Comparison of ENCODE assay signal across 8 cellular contexts in genomic region chr4:82891728-82892466, GRCh38. TPM values are rescaled to one million over a fixed set of nuclear protein-coding genes. Genes with fewer than 3 reads are reported as not detected.
DNase-seq lines count a peak whose midpoint lies in the region; ATAC-seq, FAIRE-seq and TF ChIP-seq lines count a peak whose summit lies in the region.

No MANE protein-coding gene starts in this region.

- H3K36me3 Mint-ChIP-seq in activated naive CD8-positive, alpha-beta T cell treated with anti-CD3 and anti-CD28 coated beads for 36 hours: peaks cover 20% of the 10 kb centered on the region

- no peak for TF ChIP-seq POLR2A in testis (IDR thresholded peaks at IDR 0.05)

- peak overlapping the region; percentile 99 for H3K9ac ChIP-seq in keratinocyte (ENCODE audit: control insufficient read depth, extremely low read depth, insufficient read depth, low read length)

- H3K4me3 Mint-ChIP-seq in activated naive CD8-positive, alpha-beta T cell treated with anti-CD3 and anti-CD28 coated beads for 36 hours: peak overlapping the region; percentile 87

- peak overlapping the region; percentile 91 for H3K27ac ChIP-seq in keratinocyte (ENCODE audit: control insufficient read depth, insufficient read depth, low read length)
- peak overlapping the region; percentile 86 to 95 for H3K27ac ChIP-seq in testis

- no peaks in the 10 kb centered on the region for H3K9me3 Mint-ChIP-seq in activated naive CD8-positive, alpha-beta T cell treated with anti-CD3 and anti-CD28 coated beads for 36 hours

- H3K36me3 ChIP-seq in keratinocyte (ENCODE audit: control insufficient read depth in 2 of 2, extremely low read depth in 1 of 2, insufficient read depth in 2 of 2, low read length in 2 of 2): peaks cover 15 to 22% of the 10 kb centered on the region in 2 experiments
- H3K36me3 ChIP-seq in testis (ENCODE audit: low read depth, missing control alignments): no peaks in the 10 kb centered on the region

- H3K4me1 ChIP-seq in keratinocyte (ENCODE audit: control insufficient read depth, extremely low read depth, insufficient read depth, low read length) (peaks cover 38% of the 10 kb centered on the region), testis (peaks cover 11% of the 10 kb centered on the region)

- no peaks in the 10 kb centered on the region for H3K9me1 ChIP-seq in keratinocyte (ENCODE audit: control insufficient read depth, extremely low read depth, insufficient read depth, low read length)

- peak; percentile 3 for ATAC-seq in HG03064 (IDR thresholded peaks at IDR 0.05; ENCODE audit: low read depth, unreplicated experiment)

- no peak for FAIRE-seq in keratinocyte (lab: Jason Lieb, UNC)
- no peak for FAIRE-seq in HTR-8/SVneo (lab: Jason Lieb, UNC)

- DNase-seq in DMS 273 treated with DMSO at 0.1 percent for 48 hours (lab: John Stamatoyannopoulos, UW) (peak; percentile 28), keratinocyte (ENCODE audit: low read depth, low spot score) (no peak), testis (no peak), NCI-H1105 treated with DMSO at 0.1 percent for 48 hours (lab: John Stamatoyannopoulos, UW) (no peak), SIG-M5 treated with dmso at 0.1 percent for 504 hours (lab: John Stamatoyannopoulos, UW; ENCODE audit: unreplicated experiment) (no peak), HTR-8/SVneo (ENCODE audit: insufficient read length, low spot score) (no peak)
- DNase-seq in activated naive CD8-positive, alpha-beta T cell treated with anti-CD3 and anti-CD28 coated beads for 36 hours: no peak

- dilution Hi-C loops in keratinocyte (cut with MboI; ENCODE audit: extremely low pct_ligation_motif_present, low sequenced_read_pairs): no loop called here

- peaks cover 50% of the 10 kb centered on the region for H3K4me1 Mint-ChIP-seq in activated naive CD8-positive, alpha-beta T cell treated with anti-CD3 and anti-CD28 coated beads for 36 hours

- H3K4me3 ChIP-seq in keratinocyte (ENCODE audit: control insufficient read depth in 2 of 3, extremely low read depth in 1 of 3, insufficient read depth in 2 of 3, low read depth in 1 of 3, low read length in 3 of 3) (peak overlapping the region; percentile 65 to 89 (median 71)), testis (peak overlapping the region; percentile 79 to 90)

- peak overlapping the region; percentile 91 for H3K4me2 ChIP-seq in keratinocyte (ENCODE audit: control insufficient read depth, extremely low read depth, insufficient read depth, low read depth, low read length)

- no peaks in the 10 kb centered on the region for H4K20me1 ChIP-seq in keratinocyte (ENCODE audit: control insufficient read depth, extremely low read depth, insufficient read depth, low read length)

- H2AFZ ChIP-seq in keratinocyte (ENCODE audit: control insufficient read depth, low read length): peak overlapping the region; percentile 53

- peak overlapping the region; percentile 93 for H3K27ac Mint-ChIP-seq in activated naive CD8-positive, alpha-beta T cell treated with anti-CD3 and anti-CD28 coated beads for 36 hours

- H3K79me2 ChIP-seq in keratinocyte (ENCODE audit: control insufficient read depth, insufficient read depth, low read length): peaks cover 70% of the 10 kb centered on the region

- TF ChIP-seq CTCF in keratinocyte (optimal IDR thresholded peaks at IDR 0.05 in 1 of 3, IDR thresholded peaks at IDR 0.05 in 1 of 3, conservative IDR thresholded peaks at IDR 0.05 in 1 of 3; ENCODE audit: extremely low read depth in 1 of 3, insufficient read depth in 2 of 3, low read length in 3 of 3): no peak
- TF ChIP-seq CTCF in testis (IDR thresholded peaks at IDR 0.05): no peak

- 12 to 27% methylated on average over 7 of the region's 7 CpGs for WGBS in testis, 2 donors

- no peaks in the 10 kb centered on the region for H3K9me3 ChIP-seq in keratinocyte (ENCODE audit: control insufficient read depth, low read depth, low read length)
- H3K9me3 ChIP-seq in testis: no peaks in the 10 kb centered on the region

- H3K27me3 ChIP-seq in keratinocyte (ENCODE audit: control insufficient read depth, extremely low read depth, insufficient read depth, low read length) (no peaks in the 10 kb centered on the region), testis (no peaks in the 10 kb centered on the region)

- H3K27me3 Mint-ChIP-seq in activated naive CD8-positive, alpha-beta T cell treated with anti-CD3 and anti-CD28 coated beads for 36 hours: no peaks in the 10 kb centered on the region

- intact Hi-C loops in testis (cut with DNase I; ENCODE audit: low total_unique reads): loop anchor here (10.0 kb wide), 1 partner anchor 143 kb away; the partner anchor contains the start of gene COPS4

RNA-seq across cellular contexts. Expression of gene SEC31A, which starts 0.9 kb away (rescaled TPM):
- 10 to 100 TPM; 78.8 to 88.3 TPM for total RNA-seq in activated naive CD8-positive, alpha-beta T cell treated with anti-CD3 and anti-CD28 coated beads for 36 hours
- 177 to 192 TPM (median 178 TPM) in 3 replicates for polyA plus RNA-seq in keratinocyte
- polyA plus RNA-seq in keratinocyte (2011; ENCODE audit: low read depth): 62.8 TPM
- 110 and 188 TPM in 2 replicates for polyA plus RNA-seq in keratinocyte (2011; cell fraction: cytosol; rRNA removed)
- polyA plus RNA-seq in keratinocyte (2011; cell fraction: nucleus; rRNA removed): 236 and 255 TPM in 2 replicates
- polyA plus RNA-seq in keratinocyte (2012; ENCODE audit: low replicate concordance): 85.3 and 141 TPM in 2 replicates
- 89.4 to 250 TPM (median 217 TPM) in 3 replicates for polyA minus RNA-seq in keratinocyte
- 117 TPM for polyA minus RNA-seq in keratinocyte (2011; cell fraction: cytosol; rRNA and poly(A)+ RNA removed)
- polyA minus RNA-seq in keratinocyte (2011; cell fraction: nucleus; rRNA and poly(A)+ RNA removed): 148 and 245 TPM in 2 replicates
- total RNA-seq in testis: 100 to 1,000 TPM; 168 to 191 TPM
- 131 TPM for polyA plus RNA-seq in testis (ENCODE audit: insufficient read depth, low read depth, low replicate concordance)

RNA-seq across cellular contexts. Expression of gene THAP9, which starts 8.6 kb away (rescaled TPM):
- 1 to 10 TPM; 3.8 to 4.9 TPM for total RNA-seq in activated naive CD8-positive, alpha-beta T cell treated with anti-CD3 and anti-CD28 coated beads for 36 hours
- 1.2 to 1.9 TPM (median 1.2 TPM) in 3 replicates for polyA plus RNA-seq in keratinocyte
- polyA plus RNA-seq in keratinocyte (2011; ENCODE audit: low read depth): 2.7 TPM
- 0.65 and 1.4 TPM in 2 replicates for polyA plus RNA-seq in keratinocyte (2011; cell fraction: cytosol; rRNA removed)
- 1.5 and 2.6 TPM in 2 replicates for polyA plus RNA-seq in keratinocyte (2011; cell fraction: nucleus; rRNA removed)
- polyA plus RNA-seq in keratinocyte (2012; ENCODE audit: low replicate concordance): 0.66 and 1.6 TPM in 2 replicates
- polyA minus RNA-seq in keratinocyte: 0.10 to 4.0 TPM (median 0.59 TPM) in 3 replicates
- 1.5 TPM for polyA minus RNA-seq in keratinocyte (2011; cell fraction: cytosol; rRNA and poly(A)+ RNA removed)
- polyA minus RNA-seq in keratinocyte (2011; cell fraction: nucleus; rRNA and poly(A)+ RNA removed): 2.8 and 2.9 TPM in 2 replicates
- total RNA-seq in testis: 10 to 100 TPM; 21.7 to 29.0 TPM
- 18.0 TPM for polyA plus RNA-seq in testis (ENCODE audit: insufficient read depth, low read depth, low replicate concordance)
